In genomic region chr16:77951788-77952187, GRCh38 we compare ENCODE assay signal across 8 cellular contexts.
A peak's percentile ranks its signal among the peaks of the same experiment; 100 is the strongest.
DNase-seq lines count a peak whose midpoint lies in the region; ATAC-seq, FAIRE-seq and TF ChIP-seq lines count a peak whose summit lies in the region.

No MANE protein-coding gene starts in this region.

- H3K27me3 ChIP-seq in SU-DHL-6 (ENCODE audit: low read length) = no peaks in the 10 kb centered on the region
- H3K27me3 ChIP-seq in tibial nerve = no peaks in the 10 kb centered on the region
- peaks cover 20% of the 10 kb centered on the region for H3K27me3 ChIP-seq in CD4-positive, alpha-beta T cell (ENCODE audit: control insufficient read depth, insufficient read depth, low read length)

- peak; percentile 14 for DNase-seq in GM18507 (ENCODE audit: extremely low spot score, insufficient read length, low read depth)
- peak; percentile 25 for DNase-seq in M059J (ENCODE audit: low read depth)
- no peak for DNase-seq in mesothelial cell of epicardium (ENCODE audit: low spot score in 2 of 2, unreplicated experiment in 2 of 2)
- DNase-seq in NCI-H2227 (lab: John Stamatoyannopoulos, UW; ENCODE audit: unreplicated experiment) = no peak
- DNase-seq in tibial nerve (ENCODE audit: low spot score in 2 of 2) = no peak
- no peak for DNase-seq in CD4-positive, alpha-beta T cell

- H3K4me3 ChIP-seq in SU-DHL-6 (ENCODE audit: insufficient read depth, low read length, poor library complexity, severe bottlenecking) (no peak overlapping the region), tibial nerve (no peak overlapping the region)

- no peak overlapping the region for H3K27ac ChIP-seq in SU-DHL-6 (ENCODE audit: low read depth, low read length)
- H3K27ac ChIP-seq in tibial nerve = no peak overlapping the region
- no peak overlapping the region for H3K27ac ChIP-seq in CD4-positive, alpha-beta T cell (ENCODE audit: low read depth, low read length)

- no peaks in the 10 kb centered on the region for H3K27me3 Mint-ChIP-seq in mesothelial cell of epicardium (ENCODE audit: low read depth)
- H3K27me3 Mint-ChIP-seq in CD4-positive, alpha-beta T cell = peaks cover 38% of the 10 kb centered on the region

- TF ChIP-seq EP300 in tibial nerve (IDR thresholded peaks at IDR 0.05) = no peak

- no peaks in the 10 kb centered on the region for H4K20me1 ChIP-seq in SU-DHL-6 (ENCODE audit: low read depth, low read length)

- no peak overlapping the region for H3K4me3 Mint-ChIP-seq in mesothelial cell of epicardium
- H3K4me3 Mint-ChIP-seq in CD4-positive, alpha-beta T cell = no peak overlapping the region

- H3K79me2 ChIP-seq in SU-DHL-6 (ENCODE audit: insufficient read depth, low read length) = no peaks in the 10 kb centered on the region

- no peak for ATAC-seq in GM21737 (IDR thresholded peaks at IDR 0.05; ENCODE audit: unreplicated experiment)
- ATAC-seq in CD4-positive, alpha-beta T cell (ENCODE audit: poor library complexity) = no peak

- peak; percentile 39 for TF ChIP-seq CTCF in SU-DHL-6 (IDR thresholded peaks at IDR 0.05; ENCODE audit: insufficient read depth, low read length, poor library complexity, severe bottlenecking)
- peak; percentile 34 for TF ChIP-seq CTCF in mesothelial cell of epicardium (IDR thresholded peaks at IDR 0.05; ENCODE audit: unreplicated experiment)
- no peak for TF ChIP-seq CTCF in tibial nerve (IDR thresholded peaks at IDR 0.05)
- TF ChIP-seq CTCF in CD4-positive, alpha-beta T cell (IDR thresholded peaks at IDR 0.05) = no peak

- H3K9ac ChIP-seq in SU-DHL-6 (ENCODE audit: low read length) = no peak overlapping the region

- FAIRE-seq in GM18507 (lab: Jason Lieb, UNC) = no peak

- H3K4me1 Mint-ChIP-seq in mesothelial cell of epicardium = peaks cover 23% of the 10 kb centered on the region
- H3K4me1 Mint-ChIP-seq in CD4-positive, alpha-beta T cell (ENCODE audit: low read depth) = no peaks in the 10 kb centered on the region

- H3K36me3 ChIP-seq in SU-DHL-6 (ENCODE audit: low read length) (no peaks in the 10 kb centered on the region), tibial nerve (no peaks in the 10 kb centered on the region)

- no peaks in the 10 kb centered on the region for H3K9me3 ChIP-seq in SU-DHL-6 (ENCODE audit: insufficient read depth, low read length)
- no peaks in the 10 kb centered on the region for H3K9me3 ChIP-seq in tibial nerve
- no peaks in the 10 kb centered on the region for H3K9me3 ChIP-seq in CD4-positive, alpha-beta T cell (ENCODE audit: control insufficient read depth, low read length)

- no peaks in the 10 kb centered on the region for H3K9me3 Mint-ChIP-seq in mesothelial cell of epicardium
- H3K9me3 Mint-ChIP-seq in CD4-positive, alpha-beta T cell = no peaks in the 10 kb centered on the region

- no peaks in the 10 kb centered on the region for H3K36me3 Mint-ChIP-seq in mesothelial cell of epicardium
- no peaks in the 10 kb centered on the region for H3K36me3 Mint-ChIP-seq in CD4-positive, alpha-beta T cell (ENCODE audit: low read depth)

- POLR2A ChIA-PET in CD4-positive, alpha-beta T cell (lab: Charles Lee) = no interaction called here

- no peaks in the 10 kb centered on the region for H3F3A ChIP-seq in SU-DHL-6 (ENCODE audit: insufficient read depth)

- no peaks in the 10 kb centered on the region for H3K9me2 ChIP-seq in SU-DHL-6 (replicated peaks; ENCODE audit: insufficient read depth, low read length)

- H3K27ac Mint-ChIP-seq in mesothelial cell of epicardium = no peak overlapping the region
- H3K27ac Mint-ChIP-seq in CD4-positive, alpha-beta T cell = no peak overlapping the region

- no peak overlapping the region for H2AFZ ChIP-seq in SU-DHL-6 (ENCODE audit: low read depth, low read length, severe bottlenecking)

- CTCF ChIA-PET in CD4-positive, alpha-beta T cell (lab: Charles Lee) = no interaction called here

- no peak overlapping the region for H3K4me2 ChIP-seq in SU-DHL-6 (ENCODE audit: low read depth, low read length, poor library complexity, severe bottlenecking)

- intact Hi-C loops in CD4-positive, alpha-beta T cell (cut with DNase I, micrococcal nuclease) = no loop called here

- H3K4me1 ChIP-seq in tibial nerve = no peaks in the 10 kb centered on the region

- WGBS in tibial nerve, 2 donors = 38 to 62% methylated on average over 2 of the region's 2 CpGs

- TF ChIP-seq POLR2A in tibial nerve (IDR thresholded peaks at IDR 0.05) = no peak

Comparison
In these comparisons a context has a peak if more than half of its experiments do, and no peak if none do; other contexts are left out.
1. DNase-seq: peak in GM18507 (single experiment) and M059J (single experiment); none in mesothelial cell of epicardium (0 of 2), NCI-H2227 (single experiment), tibial nerve (0 of 2) and CD4-positive, alpha-beta T cell (0 of 10).
2. CTCF ChIP-seq: peak in SU-DHL-6 (single experiment) and mesothelial cell of epicardium (single experiment); none in tibial nerve (0 of 5) and CD4-positive, alpha-beta T cell (single experiment).